ENCODE assay signal across 8 cellular contexts in genomic region chr6:3159805-3160781, GRCh38. TPM values are rescaled to one million over a fixed set of nuclear protein-coding genes. Genes with fewer than 3 reads are reported as not detected.
A peak's percentile ranks its signal among the peaks of the same experiment; 100 is the strongest.
DNase-seq lines count a peak whose midpoint lies in the region; ATAC-seq and TF ChIP-seq lines count a peak whose summit lies in the region.

No MANE protein-coding gene starts in this region.

- peak overlapping the region; percentile 57 to 60 for H3K9ac ChIP-seq in mucosa of rectum (ENCODE audit: low read depth in 1 of 2, low read length in 2 of 2)

- H3K36me3 ChIP-seq in mucosa of rectum (ENCODE audit: control insufficient read depth in 2 of 2, insufficient read depth in 2 of 2, low read length in 2 of 2) (no peaks in the 10 kb centered on the region), tibial nerve (peaks cover 0 to 6% (median 0%) of the 10 kb centered on the region in 3 donors)

- no peak for TF ChIP-seq CTCF in tibial nerve (IDR thresholded peaks at IDR 0.05)

- H3K4me3 Mint-ChIP-seq in activated naive CD8-positive, alpha-beta T cell treated with anti-CD3 and anti-CD28 coated beads, Interleukin-2, amount 10 ng/mL, durations not matched to agents 7 days and 5 days: peak overlapping the region; percentile 21

- peaks cover 3% of the 10 kb centered on the region for H3K36me3 Mint-ChIP-seq in activated naive CD8-positive, alpha-beta T cell treated with anti-CD3 and anti-CD28 coated beads, Interleukin-2, amount 10 ng/mL, durations not matched to agents 7 days and 5 days

- peak overlapping the region; percentile 9 for H3K27ac Mint-ChIP-seq in activated naive CD8-positive, alpha-beta T cell treated with anti-CD3 and anti-CD28 coated beads, Interleukin-2, amount 10 ng/mL, durations not matched to agents 7 days and 5 days

- H3K4me3 ChIP-seq in mucosa of rectum (ENCODE audit: low read length in 2 of 2) (peak overlapping the region; percentile 32 to 59), tibial nerve (no peak overlapping the region)

- H3K27me3 Mint-ChIP-seq in activated naive CD8-positive, alpha-beta T cell treated with anti-CD3 and anti-CD28 coated beads, Interleukin-2, amount 10 ng/mL, durations not matched to agents 7 days and 5 days: peaks cover 40% of the 10 kb centered on the region

- TF ChIP-seq POLR2A in tibial nerve (IDR thresholded peaks at IDR 0.05): no peak

- peak; percentile 24 for ATAC-seq in activated naive CD8-positive, alpha-beta T cell treated with anti-CD3 and anti-CD28 coated beads, Interleukin-2, amount 10 ng/mL, durations not matched to agents 7 days and 5 days (ENCODE audit: low read depth)
- ATAC-seq in HG03439 (IDR thresholded peaks at IDR 0.05; ENCODE audit: unreplicated experiment) (no peak), GM19351 (IDR thresholded peaks at IDR 0.05; ENCODE audit: unreplicated experiment) (no peak)

- DNase-seq in HT-29 (ENCODE audit: low spot score): peak; percentile 91
- DNase-seq in SW480 (ENCODE audit: low spot score): peak; percentile 92
- no peak for DNase-seq in activated naive CD8-positive, alpha-beta T cell treated with anti-CD3 and anti-CD28 coated beads, Interleukin-2, amount 10 ng/mL, durations not matched to agents 7 days and 5 days
- DNase-seq in tibial nerve (ENCODE audit: low spot score in 2 of 2): peak in 1 of 2 donors; percentile 30
- no peak for DNase-seq in NCI-H187 treated with DMSO at 0.1 percent for 48 hours (lab: John Stamatoyannopoulos, UW)

- 76% methylated on average over 31 of the region's 31 CpGs for WGBS in tibial nerve, 2 donors

- peak overlapping the region; percentile 81 to 86 for H3K27ac ChIP-seq in mucosa of rectum (ENCODE audit: low read depth in 2 of 2, low read length in 2 of 2)
- H3K27ac ChIP-seq in tibial nerve: peak overlapping the region in 3 of 4 donors; percentile 45 to 100 (median 64)

- H3K27me3 ChIP-seq in mucosa of rectum (ENCODE audit: control insufficient read depth in 2 of 2, insufficient read depth in 2 of 2, low read length in 2 of 2) (no peaks in the 10 kb centered on the region), tibial nerve (no peaks in the 10 kb centered on the region)

- peaks cover 26% of the 10 kb centered on the region for H3K4me1 Mint-ChIP-seq in activated naive CD8-positive, alpha-beta T cell treated with anti-CD3 and anti-CD28 coated beads, Interleukin-2, amount 10 ng/mL, durations not matched to agents 7 days and 5 days

- H3K9me3 ChIP-seq in mucosa of rectum (ENCODE audit: control insufficient read depth in 2 of 2, low read length in 2 of 2) (no peaks in the 10 kb centered on the region), tibial nerve (no peaks in the 10 kb centered on the region)

- POLR2A ChIA-PET in activated naive CD8-positive, alpha-beta T cell treated with anti-CD3 and anti-CD28 coated beads, Interleukin-2, amount 10 ng/mL, durations not matched to agents 7 days and 5 days (lab: Charles Lee): no interaction called here

- no peak for TF ChIP-seq EP300 in tibial nerve (IDR thresholded peaks at IDR 0.05)

- H3K4me1 ChIP-seq in mucosa of rectum (ENCODE audit: control insufficient read depth in 2 of 2, insufficient read depth in 2 of 2, low read length in 2 of 2) (peaks cover 23 to 26% of the 10 kb centered on the region in 2 donors), tibial nerve (peaks cover 0 to 49% (median 0%) of the 10 kb centered on the region in 4 donors)

- no peaks in the 10 kb centered on the region for H3K9me3 Mint-ChIP-seq in activated naive CD8-positive, alpha-beta T cell treated with anti-CD3 and anti-CD28 coated beads, Interleukin-2, amount 10 ng/mL, durations not matched to agents 7 days and 5 days

RNA-seq across cellular contexts. Expression of gene TUBB2A, which starts 2.7 kb away (rescaled TPM):
- 67.5 and 73.0 TPM in 2 replicates for total RNA-seq in HT-29 (2014; rRNA removed; shearing (Covaris generic))
- total RNA-seq in activated naive CD8-positive, alpha-beta T cell treated with anti-CD3 and anti-CD28 coated beads, Interleukin-2, amount 10 ng/mL, durations not matched to agents 7 days and 5 days: 1 to 10 TPM; 1.9 to 2.2 TPM
- 100 to 1,000 TPM in 1 of 4 donors, 10 to 100 TPM in 3; 37.5 to 100 (median 68.0) TPM for total RNA-seq in tibial nerve

RNA-seq across cellular contexts. Expression of gene BPHL, which starts 41.6 kb away (rescaled TPM):
- total RNA-seq in HT-29 (2014; rRNA removed; shearing (Covaris generic)): 7.3 and 8.7 TPM in 2 replicates
- 1 to 10 TPM; 7.7 to 8.4 TPM for total RNA-seq in activated naive CD8-positive, alpha-beta T cell treated with anti-CD3 and anti-CD28 coated beads, Interleukin-2, amount 10 ng/mL, durations not matched to agents 7 days and 5 days
- total RNA-seq in tibial nerve: 10 to 100 TPM in 3 of 4 donors, 1 to 10 TPM in 1; 6.7 to 21.6 (median 12.6) TPM

Comparison
In these comparisons a context has a peak if more than half of its experiments do, and no peak if none do; other contexts are left out.
1. DNase-seq: peak in HT-29 (single experiment) and SW480 (single experiment); none in activated naive CD8-positive, alpha-beta T cell treated with anti-CD3 and anti-CD28 coated beads, Interleukin-2, amount 10 ng/mL, durations not matched to agents 7 days and 5 days (single experiment) and NCI-H187 treated with DMSO at 0.1 percent for 48 hours (single experiment).
2. H3K4me3 ChIP-seq: peak in mucosa of rectum (2 of 2); none in tibial nerve (0 of 4).
3. RNA of gene TUBB2A, which starts 2.7 kb away (total RNA-seq): 37.5 to 100 TPM in tibial nerve and 67.5 to 73.0 TPM in HT-29; 1.9 to 2.2 TPM in activated naive CD8-positive, alpha-beta T cell treated with anti-CD3 and anti-CD28 coated beads, Interleukin-2, amount 10 ng/mL, durations not matched to agents 7 days and 5 days; every median in the first group is over 10 times any median in the second.